Comparison of ENCODE assay signal across 1 cellular context in the genomic region with DNA sequence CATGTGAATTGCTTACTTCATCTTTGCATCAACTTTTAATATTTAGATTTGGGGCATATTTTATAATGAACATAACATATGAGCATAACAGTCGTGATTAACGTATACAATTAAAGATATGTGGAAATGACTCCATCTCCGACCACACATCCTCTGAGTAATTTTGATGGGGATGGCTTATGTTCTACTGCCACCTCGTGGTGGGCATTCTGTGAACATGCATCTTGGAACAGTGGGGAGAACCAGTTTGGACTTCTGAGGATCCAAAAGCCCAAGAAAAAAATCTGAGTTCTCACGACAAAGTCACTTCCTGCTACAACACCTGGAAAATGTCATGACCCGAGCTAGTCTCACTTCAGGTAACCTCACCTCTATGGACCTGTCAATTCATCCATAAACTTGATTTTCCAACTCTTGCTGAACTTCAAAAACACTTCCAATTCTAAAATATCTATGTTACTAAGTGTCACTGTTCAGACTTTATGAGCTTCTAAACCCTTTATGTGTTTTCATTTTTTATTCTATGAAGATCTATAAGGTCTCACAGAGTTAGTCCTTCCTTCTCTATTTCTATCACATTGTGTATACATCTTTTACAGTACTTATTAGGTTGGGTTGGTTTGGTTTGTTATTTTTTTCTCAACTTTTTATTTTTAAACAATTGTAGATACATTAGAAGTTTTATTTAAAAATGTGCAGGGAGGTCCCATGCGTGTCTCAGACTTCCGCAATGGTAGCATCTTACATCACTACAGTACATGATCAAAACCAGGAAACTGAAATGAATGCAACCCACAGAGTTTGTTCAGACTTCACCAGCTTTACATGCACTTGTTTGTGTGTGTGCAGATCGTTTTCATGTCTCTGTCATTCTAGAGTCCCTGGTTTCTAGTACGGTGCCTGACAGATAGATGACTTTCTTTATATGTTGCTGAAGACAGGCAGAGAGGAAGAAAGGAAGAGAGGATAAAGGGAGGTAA.
A peak's percentile ranks its signal among the peaks of the same experiment; 100 is the strongest.
TF ChIP-seq lines count a peak whose summit lies in the region.

No MANE protein-coding gene starts in this region.

TF ChIP-seq in GM12878, 131 proteins besides CTCF, POLR2A, EP300 and RAD21 (continued from another document and continues in another):
- TF ChIP-seq BRCA1 (IDR thresholded peaks at IDR 0.05; ENCODE audit: low read depth, low read length) (no peak), NR2C1 (IDR thresholded peaks at IDR 0.05) (no peak), NBN (IDR thresholded peaks at IDR 0.05) (peak; percentile 24; the same call in 1 of the 2 replicates), CREB1 (IDR thresholded peaks at IDR 0.05; ENCODE audit: low read depth) (peak; percentile 54; the same call in 1 of the 2 replicates), SREBF1 (IDR thresholded peaks at IDR 0.05; ENCODE audit: low read length) (no peak), FOXM1 (IDR thresholded peaks at IDR 0.05; ENCODE audit: low read depth, low read length) (peak; percentile 67; the same call in 1 of the 2 replicates), MXI1 (IDR thresholded peaks at IDR 0.05; ENCODE audit: low read depth, low read length) (no peak), EED (IDR thresholded peaks at IDR 0.05; ENCODE audit: low read depth) (peak; percentile 50; the same call in 1 of the 2 replicates), BCL11A (IDR thresholded peaks at IDR 0.05; ENCODE audit: low read depth, low read length) (peak; percentile 84; the same call in 1 of the 2 replicates), NFIC (IDR thresholded peaks at IDR 0.05; ENCODE audit: low read depth, low read length) (peak; percentile 87; the same call in 1 of the 2 replicates), ATF7 (IDR thresholded peaks at IDR 0.05; ENCODE audit: low read depth) (peak; percentile 59), ESRRA (IDR thresholded peaks at IDR 0.05; ENCODE audit: low read length) (no peak), YY1 (IDR thresholded peaks at IDR 0.05; ENCODE audit: low read depth, low read length) (peak; percentile 77), POU2F2 (IDR thresholded peaks at IDR 0.05; ENCODE audit: borderline replicate concordance, low read depth, low read length) (peak; percentile 48; the same call in 1 of the 3 replicates), WRNIP1 (IDR thresholded peaks at IDR 0.05; ENCODE audit: borderline replicate concordance, low read depth, low read length) (0 out of 2 replicates have a peak, but pooled peaks have one; percentile 55), CHD2 (IDR thresholded peaks at IDR 0.05; ENCODE audit: borderline replicate concordance, low read depth, low read length) (no peak), IKZF2 (IDR thresholded peaks at IDR 0.05) (peak; percentile 21 to 52; a peak in 2 of 4 replicates), CREM (IDR thresholded peaks at IDR 0.05; ENCODE audit: low read depth) (peak; percentile 82), MEF2A (IDR thresholded peaks at IDR 0.05; ENCODE audit: insufficient read depth, low read depth, low read length) (0 out of 2 replicates have a peak, but pooled peaks have one; percentile 25), LARP7 (IDR thresholded peaks at IDR 0.05) (no peak), SMARCA5 (IDR thresholded peaks at IDR 0.05) (peak; percentile 64), IKZF1 (conservative IDR thresholded peaks at IDR 0.05) (0 out of 2 replicates have a peak, but pooled peaks have one; percentile 42), RUNX3 (IDR thresholded peaks at IDR 0.05; ENCODE audit: low read length) (peak; percentile 87), BMI1 (IDR thresholded peaks at IDR 0.05; ENCODE audit: borderline replicate concordance) (no peak), ETV6 (conservative IDR thresholded peaks at IDR 0.05 in 1 of 2, IDR thresholded peaks at IDR 0.05 in 1 of 2; ENCODE audit: borderline replicate concordance in 1 of 2, low read depth in 1 of 2) (peak in 1 of 2 experiments; percentile 73; a peak in 2 of 4 replicates), NR2F1 (conservative IDR thresholded peaks at IDR 0.05) (no peak), SMAD1 (IDR thresholded peaks at IDR 0.05; ENCODE audit: low read depth, partially characterized antibody) (no peak), JUNB (IDR thresholded peaks at IDR 0.05) (peak; percentile 94), ZNF217 (IDR thresholded peaks at IDR 0.05) (0 out of 2 replicates have a peak, but pooled peaks have one; percentile 30), TCF7 (IDR thresholded peaks at IDR 0.05; ENCODE audit: borderline replicate concordance) (peak; percentile 57), SMC3 (IDR thresholded peaks at IDR 0.05; ENCODE audit: borderline replicate concordance, low read length) (peak; percentile 97), SRF (IDR thresholded peaks at IDR 0.05; ENCODE audit: low read depth in 2 of 2, low read length in 2 of 2) (0 out of 4 replicates have a peak, but pooled peaks of 1 of the 2 experiments have one; percentile 44), HDGF (IDR thresholded peaks at IDR 0.05) (no peak), BHLHE40 (IDR thresholded peaks at IDR 0.05; ENCODE audit: borderline replicate concordance in 1 of 2, low read depth in 2 of 2, low read length in 1 of 2) (0 out of 4 replicates have a peak, but pooled peaks of 1 of the 2 experiments have one; percentile 12)
- TF ChIP-seq, protein P1, sequence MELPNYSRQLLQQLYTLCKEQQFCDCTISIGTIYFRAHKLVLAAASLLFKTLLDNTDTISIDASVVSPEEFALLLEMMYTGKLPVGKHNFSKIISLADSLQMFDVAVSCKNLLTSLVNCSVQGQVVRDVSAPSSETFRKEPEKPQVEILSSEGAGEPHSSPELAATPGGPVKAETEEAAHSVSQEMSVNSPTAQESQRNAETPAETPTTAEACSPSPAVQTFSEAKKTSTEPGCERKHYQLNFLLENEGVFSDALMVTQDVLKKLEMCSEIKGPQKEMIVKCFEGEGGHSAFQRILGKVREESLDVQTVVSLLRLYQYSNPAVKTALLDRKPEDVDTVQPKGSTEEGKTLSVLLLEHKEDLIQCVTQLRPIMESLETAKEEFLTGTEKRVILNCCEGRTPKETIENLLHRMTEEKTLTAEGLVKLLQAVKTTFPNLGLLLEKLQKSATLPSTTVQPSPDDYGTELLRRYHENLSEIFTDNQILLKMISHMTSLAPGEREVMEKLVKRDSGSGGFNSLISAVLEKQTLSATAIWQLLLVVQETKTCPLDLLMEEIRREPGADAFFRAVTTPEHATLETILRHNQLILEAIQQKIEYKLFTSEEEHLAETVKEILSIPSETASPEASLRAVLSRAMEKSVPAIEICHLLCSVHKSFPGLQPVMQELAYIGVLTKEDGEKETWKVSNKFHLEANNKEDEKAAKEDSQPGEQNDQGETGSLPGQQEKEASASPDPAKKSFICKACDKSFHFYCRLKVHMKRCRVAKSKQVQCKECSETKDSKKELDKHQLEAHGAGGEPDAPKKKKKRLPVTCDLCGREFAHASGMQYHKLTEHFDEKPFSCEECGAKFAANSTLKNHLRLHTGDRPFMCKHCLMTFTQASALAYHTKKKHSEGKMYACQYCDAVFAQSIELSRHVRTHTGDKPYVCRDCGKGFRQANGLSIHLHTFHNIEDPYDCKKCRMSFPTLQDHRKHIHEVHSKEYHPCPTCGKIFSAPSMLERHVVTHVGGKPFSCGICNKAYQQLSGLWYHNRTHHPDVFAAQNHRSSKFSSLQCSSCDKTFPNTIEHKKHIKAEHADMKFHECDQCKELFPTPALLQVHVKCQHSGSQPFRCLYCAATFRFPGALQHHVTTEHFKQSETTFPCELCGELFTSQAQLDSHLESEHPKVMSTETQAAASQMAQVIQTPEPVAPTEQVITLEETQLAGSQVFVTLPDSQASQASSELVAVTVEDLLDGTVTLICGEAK (IDR thresholded peaks at IDR 0.05; ENCODE audit: borderline replicate concordance), result no peak
- TF ChIP-seq, protein P2, sequence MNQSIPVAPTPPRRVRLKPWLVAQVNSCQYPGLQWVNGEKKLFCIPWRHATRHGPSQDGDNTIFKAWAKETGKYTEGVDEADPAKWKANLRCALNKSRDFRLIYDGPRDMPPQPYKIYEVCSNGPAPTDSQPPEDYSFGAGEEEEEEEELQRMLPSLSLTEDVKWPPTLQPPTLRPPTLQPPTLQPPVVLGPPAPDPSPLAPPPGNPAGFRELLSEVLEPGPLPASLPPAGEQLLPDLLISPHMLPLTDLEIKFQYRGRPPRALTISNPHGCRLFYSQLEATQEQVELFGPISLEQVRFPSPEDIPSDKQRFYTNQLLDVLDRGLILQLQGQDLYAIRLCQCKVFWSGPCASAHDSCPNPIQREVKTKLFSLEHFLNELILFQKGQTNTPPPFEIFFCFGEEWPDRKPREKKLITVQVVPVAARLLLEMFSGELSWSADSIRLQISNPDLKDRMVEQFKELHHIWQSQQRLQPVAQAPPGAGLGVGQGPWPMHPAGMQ (IDR thresholded peaks at IDR 0.05; ENCODE audit: borderline replicate concordance), result no peak
- TF ChIP-seq, protein P3, sequence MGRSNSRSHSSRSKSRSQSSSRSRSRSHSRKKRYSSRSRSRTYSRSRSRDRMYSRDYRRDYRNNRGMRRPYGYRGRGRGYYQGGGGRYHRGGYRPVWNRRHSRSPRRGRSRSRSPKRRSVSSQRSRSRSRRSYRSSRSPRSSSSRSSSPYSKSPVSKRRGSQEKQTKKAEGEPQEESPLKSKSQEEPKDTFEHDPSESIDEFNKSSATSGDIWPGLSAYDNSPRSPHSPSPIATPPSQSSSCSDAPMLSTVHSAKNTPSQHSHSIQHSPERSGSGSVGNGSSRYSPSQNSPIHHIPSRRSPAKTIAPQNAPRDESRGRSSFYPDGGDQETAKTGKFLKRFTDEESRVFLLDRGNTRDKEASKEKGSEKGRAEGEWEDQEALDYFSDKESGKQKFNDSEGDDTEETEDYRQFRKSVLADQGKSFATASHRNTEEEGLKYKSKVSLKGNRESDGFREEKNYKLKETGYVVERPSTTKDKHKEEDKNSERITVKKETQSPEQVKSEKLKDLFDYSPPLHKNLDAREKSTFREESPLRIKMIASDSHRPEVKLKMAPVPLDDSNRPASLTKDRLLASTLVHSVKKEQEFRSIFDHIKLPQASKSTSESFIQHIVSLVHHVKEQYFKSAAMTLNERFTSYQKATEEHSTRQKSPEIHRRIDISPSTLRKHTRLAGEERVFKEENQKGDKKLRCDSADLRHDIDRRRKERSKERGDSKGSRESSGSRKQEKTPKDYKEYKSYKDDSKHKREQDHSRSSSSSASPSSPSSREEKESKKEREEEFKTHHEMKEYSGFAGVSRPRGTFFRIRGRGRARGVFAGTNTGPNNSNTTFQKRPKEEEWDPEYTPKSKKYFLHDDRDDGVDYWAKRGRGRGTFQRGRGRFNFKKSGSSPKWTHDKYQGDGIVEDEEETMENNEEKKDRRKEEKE (IDR thresholded peaks at IDR 0.05), result no peak
- TF ChIP-seq, protein P4, sequence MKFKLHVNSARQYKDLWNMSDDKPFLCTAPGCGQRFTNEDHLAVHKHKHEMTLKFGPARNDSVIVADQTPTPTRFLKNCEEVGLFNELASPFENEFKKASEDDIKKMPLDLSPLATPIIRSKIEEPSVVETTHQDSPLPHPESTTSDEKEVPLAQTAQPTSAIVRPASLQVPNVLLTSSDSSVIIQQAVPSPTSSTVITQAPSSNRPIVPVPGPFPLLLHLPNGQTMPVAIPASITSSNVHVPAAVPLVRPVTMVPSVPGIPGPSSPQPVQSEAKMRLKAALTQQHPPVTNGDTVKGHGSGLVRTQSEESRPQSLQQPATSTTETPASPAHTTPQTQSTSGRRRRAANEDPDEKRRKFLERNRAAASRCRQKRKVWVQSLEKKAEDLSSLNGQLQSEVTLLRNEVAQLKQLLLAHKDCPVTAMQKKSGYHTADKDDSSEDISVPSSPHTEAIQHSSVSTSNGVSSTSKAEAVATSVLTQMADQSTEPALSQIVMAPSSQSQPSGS (IDR thresholded peaks at IDR 0.05; ENCODE audit: low read length), result peak; percentile 84; the same call in 1 of the 2 replicates
- TF ChIP-seq, protein P5, sequence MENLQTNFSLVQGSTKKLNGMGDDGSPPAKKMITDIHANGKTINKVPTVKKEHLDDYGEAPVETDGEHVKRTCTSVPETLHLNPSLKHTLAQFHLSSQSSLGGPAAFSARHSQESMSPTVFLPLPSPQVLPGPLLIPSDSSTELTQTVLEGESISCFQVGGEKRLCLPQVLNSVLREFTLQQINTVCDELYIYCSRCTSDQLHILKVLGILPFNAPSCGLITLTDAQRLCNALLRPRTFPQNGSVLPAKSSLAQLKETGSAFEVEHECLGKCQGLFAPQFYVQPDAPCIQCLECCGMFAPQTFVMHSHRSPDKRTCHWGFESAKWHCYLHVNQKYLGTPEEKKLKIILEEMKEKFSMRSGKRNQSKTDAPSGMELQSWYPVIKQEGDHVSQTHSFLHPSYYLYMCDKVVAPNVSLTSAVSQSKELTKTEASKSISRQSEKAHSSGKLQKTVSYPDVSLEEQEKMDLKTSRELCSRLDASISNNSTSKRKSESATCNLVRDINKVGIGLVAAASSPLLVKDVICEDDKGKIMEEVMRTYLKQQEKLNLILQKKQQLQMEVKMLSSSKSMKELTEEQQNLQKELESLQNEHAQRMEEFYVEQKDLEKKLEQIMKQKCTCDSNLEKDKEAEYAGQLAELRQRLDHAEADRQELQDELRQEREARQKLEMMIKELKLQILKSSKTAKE (IDR thresholded peaks at IDR 0.05; ENCODE audit: low read depth, poor library complexity, severe bottlenecking), result peak; percentile 51
- TF ChIP-seq, protein P6, sequence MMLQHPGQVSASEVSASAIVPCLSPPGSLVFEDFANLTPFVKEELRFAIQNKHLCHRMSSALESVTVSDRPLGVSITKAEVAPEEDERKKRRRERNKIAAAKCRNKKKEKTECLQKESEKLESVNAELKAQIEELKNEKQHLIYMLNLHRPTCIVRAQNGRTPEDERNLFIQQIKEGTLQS (IDR thresholded peaks at IDR 0.05; ENCODE audit: borderline replicate concordance, extremely low read depth, low read depth, low read length), result no peak
- TF ChIP-seq, protein P7, sequence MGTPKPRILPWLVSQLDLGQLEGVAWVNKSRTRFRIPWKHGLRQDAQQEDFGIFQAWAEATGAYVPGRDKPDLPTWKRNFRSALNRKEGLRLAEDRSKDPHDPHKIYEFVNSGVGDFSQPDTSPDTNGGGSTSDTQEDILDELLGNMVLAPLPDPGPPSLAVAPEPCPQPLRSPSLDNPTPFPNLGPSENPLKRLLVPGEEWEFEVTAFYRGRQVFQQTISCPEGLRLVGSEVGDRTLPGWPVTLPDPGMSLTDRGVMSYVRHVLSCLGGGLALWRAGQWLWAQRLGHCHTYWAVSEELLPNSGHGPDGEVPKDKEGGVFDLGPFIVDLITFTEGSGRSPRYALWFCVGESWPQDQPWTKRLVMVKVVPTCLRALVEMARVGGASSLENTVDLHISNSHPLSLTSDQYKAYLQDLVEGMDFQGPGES (IDR thresholded peaks at IDR 0.05), result no peak
- TF ChIP-seq, protein P8, sequence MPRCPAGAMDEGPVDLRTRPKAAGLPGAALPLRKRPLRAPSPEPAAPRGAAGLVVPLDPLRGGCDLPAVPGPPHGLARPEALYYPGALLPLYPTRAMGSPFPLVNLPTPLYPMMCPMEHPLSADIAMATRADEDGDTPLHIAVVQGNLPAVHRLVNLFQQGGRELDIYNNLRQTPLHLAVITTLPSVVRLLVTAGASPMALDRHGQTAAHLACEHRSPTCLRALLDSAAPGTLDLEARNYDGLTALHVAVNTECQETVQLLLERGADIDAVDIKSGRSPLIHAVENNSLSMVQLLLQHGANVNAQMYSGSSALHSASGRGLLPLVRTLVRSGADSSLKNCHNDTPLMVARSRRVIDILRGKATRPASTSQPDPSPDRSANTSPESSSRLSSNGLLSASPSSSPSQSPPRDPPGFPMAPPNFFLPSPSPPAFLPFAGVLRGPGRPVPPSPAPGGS (IDR thresholded peaks at IDR 0.05; ENCODE audit: borderline replicate concordance, insufficient read depth, low read depth, low read length, poor library complexity, severe bottlenecking), result peak; percentile 32
- TF ChIP-seq, protein P9, sequence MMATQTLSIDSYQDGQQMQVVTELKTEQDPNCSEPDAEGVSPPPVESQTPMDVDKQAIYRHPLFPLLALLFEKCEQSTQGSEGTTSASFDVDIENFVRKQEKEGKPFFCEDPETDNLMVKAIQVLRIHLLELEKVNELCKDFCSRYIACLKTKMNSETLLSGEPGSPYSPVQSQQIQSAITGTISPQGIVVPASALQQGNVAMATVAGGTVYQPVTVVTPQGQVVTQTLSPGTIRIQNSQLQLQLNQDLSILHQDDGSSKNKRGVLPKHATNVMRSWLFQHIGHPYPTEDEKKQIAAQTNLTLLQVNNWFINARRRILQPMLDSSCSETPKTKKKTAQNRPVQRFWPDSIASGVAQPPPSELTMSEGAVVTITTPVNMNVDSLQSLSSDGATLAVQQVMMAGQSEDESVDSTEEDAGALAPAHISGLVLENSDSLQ (IDR thresholded peaks at IDR 0.05), result peak; percentile 42; the same call in 1 of the 2 replicates
